Comparison of ENCODE assay signal across 1 cellular context in the genomic region with DNA sequence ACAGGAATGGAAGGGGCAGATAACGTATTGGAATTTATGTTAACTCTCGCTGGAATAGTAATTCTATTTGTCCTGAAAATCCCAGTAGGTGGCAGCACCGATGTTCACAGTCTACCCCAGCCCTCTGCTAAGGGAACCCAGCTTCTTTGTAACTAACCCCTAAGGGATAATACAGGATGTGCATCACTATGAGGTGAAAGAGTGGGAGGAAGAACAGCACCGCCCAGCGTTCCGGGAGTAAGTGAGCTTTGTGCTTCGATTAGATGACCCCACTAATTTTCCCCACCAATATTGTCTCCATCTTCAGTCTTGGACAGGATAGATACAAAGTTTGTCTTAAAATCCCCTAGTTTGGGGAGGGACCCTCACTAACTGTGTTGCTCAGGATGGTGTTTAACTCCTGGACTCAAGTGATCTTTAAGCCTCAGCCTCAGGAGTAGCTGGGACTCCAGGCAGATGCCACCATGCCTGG.
TF ChIP-seq lines count a peak whose summit lies in the region.

No MANE protein-coding gene starts in this region.

TF ChIP-seq in SK-N-SH treated with all-trans-retinoic acid at 6 μM for 48 hours, 23 proteins besides CTCF, POLR2A, EP300 and RAD21 (continued from another document):
- TF ChIP-seq SNAI2 (CRISPR knock-in tag; IDR thresholded peaks at IDR 0.05) (no peak), ESRRG (CRISPR knock-in tag; IDR thresholded peaks at IDR 0.05) (no peak), ZNF565 (CRISPR knock-in tag; conservative IDR thresholded peaks at IDR 0.05; ENCODE audit: low read depth) (no peak), TOX (CRISPR knock-in tag; IDR thresholded peaks at IDR 0.05; ENCODE audit: borderline replicate concordance) (no peak)
